In genomic region chr1:120913651-120914389, GRCh38 we compare ENCODE assay signal across 8 cellular contexts. TPM values are rescaled to one million over a fixed set of nuclear protein-coding genes. Genes with fewer than 3 reads are reported as not detected.
DNase-seq lines count a peak whose midpoint lies in the region; ATAC-seq and TF ChIP-seq lines count a peak whose summit lies in the region.
"Not testable (repeated sequence)": the region's sequence is repeated elsewhere in the genome, so short reads cannot be mapped to it uniquely, and the experiment has no call there.
"Had no signal": no experiment of that assay in that cellular context is flagged by ENCODE, and none has a peak within 500 bp of the region (broad histone marks: within the 10 kb centered on the region; RNA-seq: fewer than 3 reads in every experiment).

No MANE protein-coding gene starts in this region.

- not testable (repeated sequence) for H4K20me1 ChIP-seq in PC-3 (ENCODE audit: low read length)

- H2AFZ ChIP-seq in PC-3 (ENCODE audit: low read length), result 0 out of 2 replicates have a peak overlapping the region, but pooled peaks have one; percentile 57

- peak overlapping the region; percentile 76 for H3K27ac Mint-ChIP-seq in activated CD4-positive, alpha-beta T cell treated with anti-CD3 and anti-CD28 coated beads, Interleukin-2, amount 10 ng/mL, durations not matched to agents 24 days and 14 days
- H3K27ac Mint-ChIP-seq in activated naive CD8-positive, alpha-beta T cell, result peak overlapping the region; percentile 82
- H3K27ac Mint-ChIP-seq in natural killer cell, result peak overlapping the region in 1 of 2 donors; percentile 66

- H3K9me2 ChIP-seq in PC-3 (replicated peaks; ENCODE audit: low read length), result not testable (repeated sequence)

- TF ChIP-seq CTCF in PC-3 (conservative IDR thresholded peaks at IDR 0.05; ENCODE audit: low read depth, low read length); natural killer cell (IDR thresholded peaks at IDR 0.05): not testable (repeated sequence)

- H3K27me3 ChIP-seq in H7 (ENCODE audit: control insufficient read depth, insufficient read depth, low read length); PC-3 (ENCODE audit: low read length): not testable (repeated sequence)

- not testable (repeated sequence) for H3K9ac ChIP-seq in PC-3 (ENCODE audit: low read length)

- not testable (repeated sequence) for H3K9me3 ChIP-seq in PC-3 (ENCODE audit: low read length)

- not testable (repeated sequence) for H3K27ac ChIP-seq in PC-3 (ENCODE audit: low read length)

- ATAC-seq in PC-3, natural killer cell: not testable (repeated sequence)

- not testable (repeated sequence) for H3K79me2 ChIP-seq in PC-3 (ENCODE audit: low read length)

- not testable (repeated sequence) for H3F3A ChIP-seq in PC-3 (ENCODE audit: low read length, unreplicated experiment)

- not testable (repeated sequence) for DNase-seq in H7, PC-3, natural killer cell
- peak; percentile 92 for DNase-seq in activated CD4-positive, alpha-beta T cell treated with anti-CD3 and anti-CD28 coated beads, Interleukin-2, amount 10 ng/mL, durations not matched to agents 24 days and 14 days
- peak; percentile 0 for DNase-seq in foreskin melanocyte
- DNase-seq in stimulated activated CD4-positive, alpha-beta T cell treated with anti-CD3 and anti-CD28 coated beads, Interleukin-2, amount 100 ng/mL, for 4 hours (ENCODE audit: low read depth), result peak; percentile 57

- peak overlapping the region; percentile 65 for H3K4me3 Mint-ChIP-seq in activated CD4-positive, alpha-beta T cell treated with anti-CD3 and anti-CD28 coated beads, Interleukin-2, amount 10 ng/mL, durations not matched to agents 24 days and 14 days
- peak overlapping the region; percentile 77 for H3K4me3 Mint-ChIP-seq in activated naive CD8-positive, alpha-beta T cell
- H3K4me3 Mint-ChIP-seq in natural killer cell, result peak overlapping the region; percentile 74

- H3K36me3 Mint-ChIP-seq in activated CD4-positive, alpha-beta T cell treated with anti-CD3 and anti-CD28 coated beads, Interleukin-2, amount 10 ng/mL, durations not matched to agents 24 days and 14 days (ENCODE audit: low read depth); activated naive CD8-positive, alpha-beta T cell; natural killer cell: not testable (repeated sequence)

- not testable (repeated sequence) for H3K9me3 Mint-ChIP-seq in activated CD4-positive, alpha-beta T cell treated with anti-CD3 and anti-CD28 coated beads, Interleukin-2, amount 10 ng/mL, durations not matched to agents 24 days and 14 days; activated naive CD8-positive, alpha-beta T cell (ENCODE audit: low read depth); natural killer cell

- not testable (repeated sequence) for H3K36me3 ChIP-seq in H7 (replicated peaks; ENCODE audit: control insufficient read depth, insufficient read depth, low read length); PC-3 (ENCODE audit: low read depth, low read length)

- not testable (repeated sequence) for H3K4me1 Mint-ChIP-seq in activated CD4-positive, alpha-beta T cell treated with anti-CD3 and anti-CD28 coated beads, Interleukin-2, amount 10 ng/mL, durations not matched to agents 24 days and 14 days; activated naive CD8-positive, alpha-beta T cell (ENCODE audit: low read depth); natural killer cell

- POLR2A ChIA-PET in PC-3 (lab: Charles Lee; ENCODE audit: unreplicated experiment), result not testable (repeated sequence)

- H3K27me3 Mint-ChIP-seq in activated CD4-positive, alpha-beta T cell treated with anti-CD3 and anti-CD28 coated beads, Interleukin-2, amount 10 ng/mL, durations not matched to agents 24 days and 14 days; activated naive CD8-positive, alpha-beta T cell; natural killer cell (ENCODE audit: low read depth in 2 of 2): not testable (repeated sequence)

- not testable (repeated sequence) for H3K4me1 ChIP-seq in PC-3 (ENCODE audit: insufficient read depth, low read length)

- H3K4me3 ChIP-seq in H7 (ENCODE audit: insufficient read depth, low read depth, low read length) (peak overlapping the region; percentile 23), PC-3 (ENCODE audit: low read length) (peak overlapping the region; percentile 54; the same call in 1 of the 2 replicates)

- CTCF ChIA-PET in PC-3 (lab: Charles Lee), result not testable (repeated sequence)

- not testable (repeated sequence) for BruUV-seq in PC-3 (replicated peaks; lab: Mats Ljungman, UMichigan)

- peak overlapping the region; percentile 75 for H3K4me2 ChIP-seq in PC-3 (ENCODE audit: low read length)

- intact Hi-C loops in PC-3 (cut with micrococcal nuclease); activated CD4-positive, alpha-beta T cell treated with anti-CD3 and anti-CD28 coated beads, Interleukin-2, amount 10 ng/mL, durations not matched to agents 24 days and 14 days (cut with micrococcal nuclease); natural killer cell (cut with micrococcal nuclease): not testable (repeated sequence)

RNA-seq across cellular contexts. Expression of gene PPIAL4A, which starts 24.2 kb away (rescaled TPM):
- not detected in 2 replicates for total RNA-seq in H7 (2014; rRNA removed; shearing (Covaris generic))
- not detected in 2 replicates for total RNA-seq in PC-3 (2014; rRNA removed)
- total RNA-seq in activated CD4-positive, alpha-beta T cell treated with anti-CD3 and anti-CD28 coated beads, Interleukin-2, amount 10 ng/mL, durations not matched to agents 24 days and 14 days, result not detected in 2 replicates
- total RNA-seq in natural killer cell, result not detected
- total RNA-seq: liver had no signal
